18 cellular contexts compared by ENCODE assay signal in genomic region chrX:130623508-130623907, GRCh38.
DNase-seq lines count a peak whose midpoint lies in the region; ATAC-seq lines count a peak whose summit lies in the region.
"Had no signal": no experiment of that assay in that cellular context is flagged by ENCODE, and none has a peak within 500 bp of the region (broad histone marks: within the 10 kb centered on the region; RNA-seq: fewer than 3 reads in every experiment).

No MANE protein-coding gene starts in this region.

- H3K4me2 ChIP-seq in mesenchymal stem cell (ENCODE audit: low read length, poor library complexity, severe bottlenecking), result no peak overlapping the region
- H3K4me2 ChIP-seq: KMS-11 had no signal

- peaks cover 0 to 6% of the 10 kb centered on the region in 2 experiments for H3K36me3 ChIP-seq in mesenchymal stem cell (ENCODE audit: control insufficient read depth in 1 of 2, insufficient read depth in 2 of 2, low read depth in 1 of 2, low read length in 2 of 2)
- H3K36me3 ChIP-seq: MG63, SJCRH30 had no signal

- H3K9me3 ChIP-seq in mesenchymal stem cell (ENCODE audit: control insufficient read depth, low read length), result no peaks in the 10 kb centered on the region
- H3K9me3 ChIP-seq: MG63, SJCRH30 had no signal

- no peak overlapping the region for H2BK5ac ChIP-seq in mesenchymal stem cell (ENCODE audit: low read depth, low read length, poor library complexity, severe bottlenecking)

- WGBS in mesenchymal stem cell, result 67% methylated on average over 3 of the region's 4 CpGs

- no peak overlapping the region for H3K18ac ChIP-seq in mesenchymal stem cell (ENCODE audit: low read depth in 1 of 2, low read length in 2 of 2)

- no peak overlapping the region for H4K91ac ChIP-seq in mesenchymal stem cell (ENCODE audit: low read length)

- H3K23ac ChIP-seq in mesenchymal stem cell (ENCODE audit: low read length in 2 of 2), result no peak overlapping the region

- peaks cover 6% of the 10 kb centered on the region for H3K4me1 ChIP-seq in mesenchymal stem cell (ENCODE audit: control insufficient read depth, insufficient read depth, low read depth, low read length)
- H3K4me1 ChIP-seq: SJCRH30 had no signal

- no peak overlapping the region for H3K4me3 ChIP-seq in mesenchymal stem cell (ENCODE audit: insufficient read depth in 1 of 2, low read depth in 1 of 2, low read length in 2 of 2)
- H3K4me3 ChIP-seq: MG63, SJCRH30 had no signal

- H4K8ac ChIP-seq in mesenchymal stem cell (ENCODE audit: low read length), result no peak overlapping the region

- H3K27ac ChIP-seq in mesenchymal stem cell (ENCODE audit: low read length, poor library complexity, severe bottlenecking), result peak overlapping the region; percentile 54
- H3K27ac ChIP-seq: KMS-11, SJCRH30 had no signal

- no peak overlapping the region for H2BK15ac ChIP-seq in mesenchymal stem cell (ENCODE audit: low read depth, poor library complexity, severe bottlenecking)

- H3K79me1 ChIP-seq in mesenchymal stem cell (replicated peaks; ENCODE audit: low read length, poor library complexity, severe bottlenecking), result no peaks in the 10 kb centered on the region

- no peak for DNase-seq in mesenchymal stem cell
- no peak for DNase-seq in NCI-H1105 treated with DMSO at 0.1 percent for 48 hours (lab: John Stamatoyannopoulos, UW)
- DNase-seq: CD4-positive, alpha-beta memory T cell; GF-D8; HCEC 1CT; MG63; NCI-H1092 treated with DMSO at 0.1 percent for 48 hours; NCI-H1930; NCI-H526 treated with DMSO at 0.1 percent for 48 hours; RPMI8226; SJCRH30 had no signal

- H2AFZ ChIP-seq in mesenchymal stem cell (ENCODE audit: low read depth, low read length), result no peak overlapping the region

- H3K14ac ChIP-seq in mesenchymal stem cell (ENCODE audit: low read length in 2 of 2), result no peak overlapping the region

- peaks cover 0 to 3% of the 10 kb centered on the region in 2 experiments for H3K27me3 ChIP-seq in mesenchymal stem cell (ENCODE audit: control insufficient read depth in 1 of 2, insufficient read depth in 1 of 2, low read length in 2 of 2)
- H3K27me3 ChIP-seq: MG63, SJCRH30 had no signal

- H2AK5ac ChIP-seq in mesenchymal stem cell (ENCODE audit: low read length, severe bottlenecking), result no peak overlapping the region

- H2BK120ac ChIP-seq in mesenchymal stem cell (ENCODE audit: low read depth, low read length), result no peak overlapping the region

- no peak overlapping the region for H3K4ac ChIP-seq in mesenchymal stem cell (ENCODE audit: low read depth in 1 of 2, low read length in 2 of 2)

- H3K9ac ChIP-seq in mesenchymal stem cell (ENCODE audit: low read length), result no peak overlapping the region
- H3K9ac ChIP-seq: KMS-11 had no signal

- H2BK12ac ChIP-seq in mesenchymal stem cell (ENCODE audit: low read length in 2 of 2), result no peak overlapping the region

- peak; percentile 48 for ATAC-seq in GM18498 (IDR thresholded peaks at IDR 0.05; ENCODE audit: unreplicated experiment)
- peak; percentile 79 for ATAC-seq in GM19463 (IDR thresholded peaks at IDR 0.05; ENCODE audit: unreplicated experiment)
- peak; percentile 42 for ATAC-seq in HG03432 (IDR thresholded peaks at IDR 0.05; ENCODE audit: unreplicated experiment)
- no peak for ATAC-seq in GM19455 (IDR thresholded peaks at IDR 0.05; ENCODE audit: unreplicated experiment)
- ATAC-seq in GM21529 (IDR thresholded peaks at IDR 0.05; ENCODE audit: unreplicated experiment), result no peak
- ATAC-seq: HepG2 had no signal

Comparison
In these comparisons a context has a peak if more than half of its experiments do, and no peak if none do; other contexts are left out.
1. ATAC-seq: peak in GM18498 (single experiment), GM19463 (single experiment) and HG03432 (single experiment); none in GM19455 (single experiment) and GM21529 (single experiment).